In the genomic region with DNA sequence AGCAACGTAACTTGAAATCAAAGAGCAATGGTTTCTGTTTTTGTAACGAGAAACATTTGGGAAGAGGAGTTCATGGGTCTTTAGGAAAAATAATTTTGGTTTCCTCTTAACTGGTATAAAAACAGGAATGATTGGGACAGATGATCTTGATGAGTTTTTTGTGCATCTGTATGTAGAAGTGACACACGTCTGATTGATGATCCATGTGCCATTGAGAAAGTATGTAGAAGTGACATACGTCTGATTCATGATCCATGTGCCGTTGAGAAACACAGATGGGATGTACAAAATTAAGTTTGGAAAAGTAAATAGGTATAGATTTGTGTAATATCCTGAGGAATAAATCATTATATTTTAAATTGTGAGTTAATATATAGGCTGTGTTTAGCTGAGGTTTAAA, we compare ENCODE assay signal across 10 cellular contexts. TPM values are rescaled to one million over a fixed set of nuclear protein-coding genes. Genes with fewer than 3 reads are reported as not detected.
DNase-seq lines count a peak whose midpoint lies in the region; ATAC-seq and TF ChIP-seq lines count a peak whose summit lies in the region.
"Had no signal": no experiment of that assay in that cellular context is flagged by ENCODE, and none has a peak within 500 bp of the region (broad histone marks: within the 10 kb centered on the region; RNA-seq: fewer than 3 reads in every experiment).

No MANE protein-coding gene starts in this region.

- H3K4me1 Mint-ChIP-seq in activated naive CD4-positive, alpha-beta T cell treated with anti-CD3 and anti-CD28 coated beads for 36 hours (ENCODE audit: low read depth) = peaks cover 21% of the 10 kb centered on the region
- peaks cover 29% of the 10 kb centered on the region for H3K4me1 Mint-ChIP-seq in endothelial cell (ENCODE audit: unreplicated experiment)

- POLR2A ChIA-PET in PC-9 (lab: Charles Lee; ENCODE audit: unreplicated experiment) = no interaction called here

- no TSS peak for BruUV-seq in PC-9 (replicated peaks; lab: Mats Ljungman, UMichigan)

- H3K27ac ChIP-seq in PC-9 = no peak overlapping the region
- no peak overlapping the region for H3K27ac ChIP-seq in smooth muscle cell (ENCODE audit: low read depth)
- H3K27ac ChIP-seq in substantia nigra (ENCODE audit: low read depth, low read length, poor library complexity, severe bottlenecking) = no peak overlapping the region
- H3K27ac ChIP-seq in ascending aorta = no peak overlapping the region

- H2AFZ ChIP-seq in PC-9 (no peak overlapping the region), smooth muscle cell (ENCODE audit: low read depth) (no peak overlapping the region)

- no peak for ATAC-seq in HG03342 (IDR thresholded peaks at IDR 0.05; ENCODE audit: unreplicated experiment)

- TF ChIP-seq CTCF in PC-9 (conservative IDR thresholded peaks at IDR 0.05) = no peak
- no peak for TF ChIP-seq CTCF in endothelial cell (IDR thresholded peaks at IDR 0.05; ENCODE audit: unreplicated experiment)
- no peak for TF ChIP-seq CTCF in smooth muscle cell (IDR thresholded peaks at IDR 0.05; ENCODE audit: borderline replicate concordance, insufficient read depth, poor library complexity, severe bottlenecking)
- no peak for TF ChIP-seq CTCF in ascending aorta (IDR thresholded peaks at IDR 0.05)

- 80% methylated on average over 5 of the region's 5 CpGs for WGBS in smooth muscle cell (ENCODE audit: low lambda C conversion rate)

- H3K27ac Mint-ChIP-seq in activated naive CD4-positive, alpha-beta T cell treated with anti-CD3 and anti-CD28 coated beads for 36 hours = no peak overlapping the region
- H3K27ac Mint-ChIP-seq in endothelial cell (ENCODE audit: unreplicated experiment) = peak overlapping the region; percentile 86

- no peak overlapping the region for H3K4me3 ChIP-seq in PC-9
- H3K4me3 ChIP-seq in smooth muscle cell = peak overlapping the region; percentile 33
- no peak overlapping the region for H3K4me3 ChIP-seq in ascending aorta

- H3K9me3 ChIP-seq in PC-9 (ENCODE audit: insufficient read depth, low read depth) (no peaks in the 10 kb centered on the region), smooth muscle cell (replicated peaks; ENCODE audit: low read depth) (no peaks in the 10 kb centered on the region), ascending aorta (no peaks in the 10 kb centered on the region)

- peaks cover 31% of the 10 kb centered on the region for H3K36me3 Mint-ChIP-seq in activated naive CD4-positive, alpha-beta T cell treated with anti-CD3 and anti-CD28 coated beads for 36 hours (ENCODE audit: low read depth)
- peaks cover 29% of the 10 kb centered on the region for H3K36me3 Mint-ChIP-seq in endothelial cell (ENCODE audit: low read depth, unreplicated experiment)

- H3K36me3 ChIP-seq in PC-9 (ENCODE audit: low read depth) (peaks cover 20% of the 10 kb centered on the region; the same call in 1 of the 2 replicates), smooth muscle cell (ENCODE audit: low read depth) (peaks cover 13% of the 10 kb centered on the region), ascending aorta (peaks cover 8 to 29% of the 10 kb centered on the region in 2 donors)

- intact Hi-C loops in activated naive CD4-positive, alpha-beta T cell treated with anti-CD3 and anti-CD28 coated beads for 36 hours (cut with micrococcal nuclease) = no loop called here
- intact Hi-C loops in PC-9 (cut with micrococcal nuclease; ENCODE audit: unreplicated experiment) (no loop called here), ascending aorta (cut with DNase I) (loop anchor here (5.0 kb wide), 2 partner anchors 39 to 124 kb away; a partner anchor contains a TSS)

- peaks cover 1% of the 10 kb centered on the region for H3K9me3 Mint-ChIP-seq in activated naive CD4-positive, alpha-beta T cell treated with anti-CD3 and anti-CD28 coated beads for 36 hours
- no peaks in the 10 kb centered on the region for H3K9me3 Mint-ChIP-seq in endothelial cell (ENCODE audit: unreplicated experiment)

- CTCF ChIA-PET in activated naive CD4-positive, alpha-beta T cell treated with anti-CD3 and anti-CD28 coated beads for 36 hours (lab: Charles Lee) = no interaction called here
- CTCF ChIA-PET in PC-9 (lab: Charles Lee) = no interaction called here

- H3K4me3 Mint-ChIP-seq in activated naive CD4-positive, alpha-beta T cell treated with anti-CD3 and anti-CD28 coated beads for 36 hours = peak overlapping the region; percentile 68
- H3K4me3 Mint-ChIP-seq in endothelial cell (ENCODE audit: unreplicated experiment) = peak overlapping the region; percentile 88

- H3K27me3 ChIP-seq in PC-9 (ENCODE audit: insufficient read depth, low read depth) = no peaks in the 10 kb centered on the region
- no peaks in the 10 kb centered on the region for H3K27me3 ChIP-seq in smooth muscle cell (ENCODE audit: low read depth)
- H3K27me3 ChIP-seq in ascending aorta = no peaks in the 10 kb centered on the region

- H3K27me3 Mint-ChIP-seq in activated naive CD4-positive, alpha-beta T cell treated with anti-CD3 and anti-CD28 coated beads for 36 hours (ENCODE audit: low read depth) = peaks cover 14% of the 10 kb centered on the region
- H3K27me3 Mint-ChIP-seq in endothelial cell (ENCODE audit: unreplicated experiment) = peaks cover 5% of the 10 kb centered on the region

- H3K79me2 ChIP-seq in PC-9 (ENCODE audit: low read depth) (peaks cover 22% of the 10 kb centered on the region), smooth muscle cell (ENCODE audit: low read depth) (peaks cover 44% of the 10 kb centered on the region)

- H3K4me1 ChIP-seq in PC-9 (replicated peaks; ENCODE audit: insufficient read depth) (peaks cover 6% of the 10 kb centered on the region; the same call in 1 of the 2 replicates), smooth muscle cell (ENCODE audit: low read depth) (peaks cover 17% of the 10 kb centered on the region), ascending aorta (peaks cover 0 to 12% of the 10 kb centered on the region in 2 donors)

- peak overlapping the region; percentile 22 for H3K9ac ChIP-seq in smooth muscle cell (ENCODE audit: low read depth)

- no peaks in the 10 kb centered on the region; the same call in 1 of the 2 replicates for H3F3A ChIP-seq in PC-9 (ENCODE audit: insufficient read depth, low read depth)
- no peaks in the 10 kb centered on the region for H3F3A ChIP-seq in smooth muscle cell (ENCODE audit: low read depth)

- H4K20me1 ChIP-seq in PC-9 (ENCODE audit: insufficient read depth) (no peaks in the 10 kb centered on the region), smooth muscle cell (ENCODE audit: low read depth) (peaks cover 38% of the 10 kb centered on the region)

- no peaks in the 10 kb centered on the region for H3K9me2 ChIP-seq in PC-9 (ENCODE audit: insufficient read depth)

- no peak for DNase-seq in activated naive CD4-positive, alpha-beta T cell treated with anti-CD3 and anti-CD28 coated beads for 36 hours
- no peak for DNase-seq in activated naive CD4-positive, alpha-beta T cell treated with anti-CD3 and anti-CD28 coated beads, Interleukin-2, amount 50 U/mL, for 16 hours
- DNase-seq in PC-9 (no peak), endothelial cell (ENCODE audit: low spot score) (no peak), smooth muscle cell (lab: John Stamatoyannopoulos, UW; ENCODE audit: unreplicated experiment) (no peak), substantia nigra (lab: John Stamatoyannopoulos, UW) (no peak), ascending aorta (ENCODE audit: low spot score in 2 of 2) (no peak)
- DNase-seq: NCI-H1930, SIG-M5 had no signal

- H3K4me2 ChIP-seq in PC-9 (peak overlapping the region; percentile 26; the same call in 1 of the 2 replicates), smooth muscle cell (peak overlapping the region; percentile 80)

RNA-seq across cellular contexts. Expression of a gene that starts 2.1 kb away (rescaled TPM):
- 10 to 100 TPM; 13.6 to 17.4 TPM for total RNA-seq in activated naive CD4-positive, alpha-beta T cell treated with anti-CD3 and anti-CD28 coated beads for 36 hours
- total RNA-seq in PC-9 (2021) (7.5 and 8.6 TPM in 2 replicates), endothelial cell (ENCODE audit: unreplicated experiment) (44.3 TPM), smooth muscle cell (13.1 and 19.7 TPM in 2 replicates), ascending aorta (2.0 TPM)
- 10.1 and 14.7 TPM in 2 replicates for polyA plus RNA-seq in smooth muscle cell

RNA-seq across cellular contexts. Expression of a gene that starts 41.4 kb away (rescaled TPM):
- total RNA-seq in activated naive CD4-positive, alpha-beta T cell treated with anti-CD3 and anti-CD28 coated beads for 36 hours = 10 to 100 TPM; 43.8 to 46.2 TPM
- 31.7 and 50.6 TPM in 2 replicates for total RNA-seq in PC-9 (2021)
- 129 TPM for total RNA-seq in endothelial cell (ENCODE audit: unreplicated experiment)
- total RNA-seq in smooth muscle cell = 76.5 and 87.8 TPM in 2 replicates
- polyA plus RNA-seq in smooth muscle cell = 21.1 and 23.6 TPM in 2 replicates
- 21.5 TPM for total RNA-seq in ascending aorta
